In the genomic region with DNA sequence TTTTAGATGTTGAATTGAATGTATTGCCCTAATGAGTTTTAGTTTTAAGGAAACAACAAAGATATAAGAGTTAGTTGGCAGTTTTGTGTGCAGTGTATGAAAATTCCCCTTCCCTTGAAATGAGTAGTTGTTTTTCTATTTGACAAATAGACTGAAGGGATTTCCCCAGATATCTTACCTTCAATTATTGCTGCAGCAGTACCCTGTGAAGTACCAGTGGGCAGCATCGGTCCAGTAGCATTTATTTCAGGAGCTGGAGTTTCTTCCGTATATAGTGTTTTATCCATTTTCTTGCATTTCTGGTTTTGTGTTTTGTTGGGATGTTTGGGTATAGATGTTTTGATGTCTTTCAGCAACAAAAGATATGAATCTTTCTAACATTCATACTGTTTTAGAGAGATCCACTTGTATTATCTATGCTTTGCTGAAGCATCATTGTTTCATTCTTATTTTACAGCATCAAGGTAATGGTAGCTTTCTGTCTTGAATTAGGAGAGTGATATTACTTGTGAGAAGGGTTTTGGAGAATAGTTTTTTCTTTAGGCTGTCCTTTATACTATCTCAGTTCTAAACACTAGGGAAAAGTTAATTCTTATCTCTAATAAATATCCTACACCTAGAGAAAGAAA, we compare ENCODE assay signal across 14 cellular contexts. TPM values are rescaled to one million over a fixed set of nuclear protein-coding genes. Genes with fewer than 3 reads are reported as not detected.
A peak's percentile ranks its signal among the peaks of the same experiment; 100 is the strongest.
DNase-seq lines count a peak whose midpoint lies in the region; ATAC-seq and TF ChIP-seq lines count a peak whose summit lies in the region.
"Had no signal": no experiment of that assay in that cellular context is flagged by ENCODE, and none has a peak within 500 bp of the region (broad histone marks: within the 10 kb centered on the region; RNA-seq: fewer than 3 reads in every experiment).

No MANE protein-coding gene starts in this region.

- DNase-seq in GM13976 (ENCODE audit: low spot score) (peak; percentile 34), AG08395 (ENCODE audit: low spot score) (no peak), SKM-1 treated with dmso at 0.1 percent for 144 hours (lab: John Stamatoyannopoulos, UW; ENCODE audit: unreplicated experiment) (no peak)
- no peak for DNase-seq in naive thymus-derived CD4-positive, alpha-beta T cell
- DNase-seq: activated naive CD8-positive, alpha-beta T cell treated with anti-CD3 and anti-CD28 coated beads, Interleukin-2, amount 10 ng/mL, durations not matched to agents 7 days and 5 days; Calu3; Karpas-422; NCI-H2081 treated with DMSO at 0.1 percent for 48 hours had no signal

- no peaks in the 10 kb centered on the region for H3K9me3 Mint-ChIP-seq in T-helper 1 cell treated with Interleukin-12 subunit alpha and Interleukin-12 subunit beta and Interleukin-4 antibody, amounts not matched to agents 30 μg/mL and 1 μg/mL, for 36 hours
- H3K9me3 Mint-ChIP-seq in naive thymus-derived CD4-positive, alpha-beta T cell = peaks cover 0 to 3% (median 0%) of the 10 kb centered on the region in 11 donors
- H3K9me3 Mint-ChIP-seq: activated naive CD8-positive, alpha-beta T cell treated with anti-CD3 and anti-CD28 coated beads, Interleukin-2, amount 10 ng/mL, durations not matched to agents 7 days and 5 days; neural crest cell; WTC11 had no signal

- peak overlapping the region; percentile 64 for H3K4me3 Mint-ChIP-seq in T-helper 1 cell treated with Interleukin-12 subunit alpha and Interleukin-12 subunit beta and Interleukin-4 antibody, amounts not matched to agents 30 μg/mL and 1 μg/mL, for 36 hours
- H3K4me3 Mint-ChIP-seq in naive thymus-derived CD4-positive, alpha-beta T cell = peak overlapping the region in 9 of 10 donors; percentile 8 to 96 (median 54)
- H3K4me3 Mint-ChIP-seq: activated naive CD8-positive, alpha-beta T cell treated with anti-CD3 and anti-CD28 coated beads, Interleukin-2, amount 10 ng/mL, durations not matched to agents 7 days and 5 days; WTC11 had no signal

- peaks cover 48% of the 10 kb centered on the region for H3K36me3 Mint-ChIP-seq in T-helper 1 cell treated with Interleukin-12 subunit alpha and Interleukin-12 subunit beta and Interleukin-4 antibody, amounts not matched to agents 30 μg/mL and 1 μg/mL, for 36 hours (ENCODE audit: low read depth)
- peaks cover 0 to 47% (median 11%) of the 10 kb centered on the region in 5 donors for H3K36me3 Mint-ChIP-seq in naive thymus-derived CD4-positive, alpha-beta T cell

- ATAC-seq in GM19452 (IDR thresholded peaks at IDR 0.05; ENCODE audit: unreplicated experiment) = peak; percentile 43
- peak; percentile 50 for ATAC-seq in naive thymus-derived CD4-positive, alpha-beta T cell
- ATAC-seq in GM18519 (IDR thresholded peaks at IDR 0.05; ENCODE audit: low FRiP score, unreplicated experiment) = no peak
- ATAC-seq: esophagus mucosa, WTC11 had no signal

- H3K27me3 Mint-ChIP-seq in T-helper 1 cell treated with Interleukin-12 subunit alpha and Interleukin-12 subunit beta and Interleukin-4 antibody, amounts not matched to agents 30 μg/mL and 1 μg/mL, for 36 hours (ENCODE audit: low read depth) = no peaks in the 10 kb centered on the region
- H3K27me3 Mint-ChIP-seq in naive thymus-derived CD4-positive, alpha-beta T cell = no peaks in the 10 kb centered on the region
- H3K27me3 Mint-ChIP-seq: activated naive CD8-positive, alpha-beta T cell treated with anti-CD3 and anti-CD28 coated beads, Interleukin-2, amount 10 ng/mL, durations not matched to agents 7 days and 5 days had no signal

- peak overlapping the region; percentile 76 for H3K27ac Mint-ChIP-seq in T-helper 1 cell treated with Interleukin-12 subunit alpha and Interleukin-12 subunit beta and Interleukin-4 antibody, amounts not matched to agents 30 μg/mL and 1 μg/mL, for 36 hours
- H3K27ac Mint-ChIP-seq in naive thymus-derived CD4-positive, alpha-beta T cell = peak overlapping the region in 7 of 9 donors; percentile 46 to 91 (median 71)
- H3K27ac Mint-ChIP-seq: activated naive CD8-positive, alpha-beta T cell treated with anti-CD3 and anti-CD28 coated beads, Interleukin-2, amount 10 ng/mL, durations not matched to agents 7 days and 5 days; WTC11 had no signal

- H3K27me3 ChIP-seq in naive thymus-derived CD4-positive, alpha-beta T cell (ENCODE audit: control insufficient read depth in 2 of 2, insufficient read depth in 2 of 2, low read length in 2 of 2) = no peaks in the 10 kb centered on the region

- POLR2A ChIA-PET in naive thymus-derived CD4-positive, alpha-beta T cell (lab: Charles Lee) = interaction anchor here (0.9 to 1.3 kb wide), 3 partner anchors 9 to 84 kb away, joined by 3 to 5 read pairs (median 4); partner anchors contain the start of gene UBE4A

- peaks cover 0 to 10% (median 0%) of the 10 kb centered on the region in 3 experiments for H3K36me3 ChIP-seq in naive thymus-derived CD4-positive, alpha-beta T cell (ENCODE audit: control insufficient read depth in 2 of 3, insufficient read depth in 3 of 3, low read length in 3 of 3)

- no peak overlapping the region for H3K27ac ChIP-seq in naive thymus-derived CD4-positive, alpha-beta T cell (ENCODE audit: low read depth, low read length)

- H3K4me3 ChIP-seq in naive thymus-derived CD4-positive, alpha-beta T cell (ENCODE audit: low read length) = no peak overlapping the region

- H3K4me1 ChIP-seq in naive thymus-derived CD4-positive, alpha-beta T cell (ENCODE audit: control insufficient read depth in 2 of 2, insufficient read depth in 2 of 2, low read length in 2 of 2) = peaks cover 77 to 78% of the 10 kb centered on the region in 2 donors

- no peaks in the 10 kb centered on the region for H3K9me3 ChIP-seq in naive thymus-derived CD4-positive, alpha-beta T cell (ENCODE audit: control insufficient read depth in 2 of 3, low read length in 3 of 3)

- in situ Hi-C loops in GM13976 (cut with MboI; ENCODE audit: low sequenced_read_pairs, unreplicated experiment) = no loop called here

- no peak for TF ChIP-seq CTCF in GM13976 (IDR thresholded peaks at IDR 0.05; ENCODE audit: borderline replicate concordance, control extremely low read depth, extremely low read depth, insufficient read depth, missing control alignments)

- CTCF ChIA-PET in naive thymus-derived CD4-positive, alpha-beta T cell (lab: Charles Lee) = no interaction called here

- intact Hi-C loops in naive thymus-derived CD4-positive, alpha-beta T cell (cut with micrococcal nuclease) = no loop called here

- peaks cover 81% of the 10 kb centered on the region for H3K4me1 Mint-ChIP-seq in T-helper 1 cell treated with Interleukin-12 subunit alpha and Interleukin-12 subunit beta and Interleukin-4 antibody, amounts not matched to agents 30 μg/mL and 1 μg/mL, for 36 hours (ENCODE audit: low read depth)
- peaks cover 73 to 99% (median 94%) of the 10 kb centered on the region in 7 donors for H3K4me1 Mint-ChIP-seq in naive thymus-derived CD4-positive, alpha-beta T cell

RNA-seq across cellular contexts. Expression of gene KMT2A, which starts 7.4 kb away (rescaled TPM):
- total RNA-seq in naive thymus-derived CD4-positive, alpha-beta T cell = 100 to 1,000 TPM; 140 to 192 (median 161) TPM
- 10 to 100 TPM; 19.6 to 32.9 TPM for polyA plus RNA-seq in naive thymus-derived CD4-positive, alpha-beta T cell

RNA-seq across cellular contexts. Expression of gene ATP5MG, which starts 42.3 kb away (rescaled TPM):
- 100 to 1,000 TPM; 140 to 241 (median 154) TPM for total RNA-seq in naive thymus-derived CD4-positive, alpha-beta T cell
- 100 to 1,000 TPM; 525 to 842 TPM for polyA plus RNA-seq in naive thymus-derived CD4-positive, alpha-beta T cell
